Comparison of ENCODE assay signal across 35 cellular contexts in the genomic region with DNA sequence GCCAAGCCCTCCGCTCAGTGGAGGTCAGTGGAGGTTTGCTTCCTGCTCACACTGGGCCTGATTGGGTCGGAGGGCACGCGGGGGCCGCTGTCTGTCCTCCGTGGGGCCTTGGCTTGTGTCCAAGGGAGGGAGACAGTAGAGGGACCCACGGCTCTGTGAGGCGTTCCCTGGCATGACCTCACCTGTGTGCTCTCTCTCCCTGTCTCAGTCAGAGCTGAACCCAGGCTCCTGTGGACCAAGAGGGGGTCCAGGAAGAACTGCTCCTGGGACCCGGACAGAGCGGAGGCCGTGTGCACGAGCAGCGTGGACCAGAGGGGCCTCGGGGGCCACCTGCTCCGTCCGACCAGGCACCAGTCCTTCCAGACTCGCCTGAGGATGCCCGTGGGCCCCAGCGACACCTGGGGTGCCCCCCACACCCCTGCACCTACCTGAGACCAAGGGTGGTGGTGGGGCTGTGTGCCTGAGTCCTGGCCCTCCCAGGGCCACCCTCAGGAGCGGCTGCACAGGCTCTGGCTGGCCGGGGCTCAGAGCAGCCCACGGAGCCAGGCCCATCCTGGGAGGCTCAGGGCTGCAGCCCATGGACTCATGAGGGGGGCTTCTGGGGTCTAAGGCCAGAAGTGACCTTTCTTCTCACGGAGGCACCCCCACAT. TPM values are rescaled to one million over a fixed set of nuclear protein-coding genes. Genes with fewer than 3 reads are reported as not detected.
"Had no signal": no experiment of that assay in that cellular context is flagged by ENCODE, and none has a peak within 500 bp of the region (broad histone marks: within the 10 kb centered on the region; RNA-seq: fewer than 3 reads in every experiment).

No MANE protein-coding gene starts in this region.

- H3K27ac Mint-ChIP-seq: activated B cell treated with CpG ODN at 0.5 μM for 24 hours; activated CD4-positive, alpha-beta memory T cell treated with anti-CD3 and anti-CD28 coated beads for 36 hours; activated naive CD4-positive, alpha-beta T cell treated with anti-CD3 and anti-CD28 coated beads for 36 hours; activated T-helper 1 cell treated with anti-CD3 and anti-CD28 coated beads, Interleukin-12 subunit alpha, Interleukin-12 subunit beta, Interleukin-2, Interleukin-4 antibody, amounts not matched to agents 30 ng/mL and 10 ng/mL and 1 ng/mL, durations not matched to agents 14 hours and 24 hours and 36 hours; T-cell had no signal

- H3K4me3 Mint-ChIP-seq: activated B cell treated with CpG ODN at 0.5 μM for 24 hours; activated CD4-positive, alpha-beta memory T cell treated with anti-CD3 and anti-CD28 coated beads for 36 hours; activated naive CD4-positive, alpha-beta T cell treated with anti-CD3 and anti-CD28 coated beads for 36 hours; activated T-cell treated with anti-CD3 and anti-CD28 coated beads, Interleukin-2, amount 50 U/mL, for 4 hours; activated T-helper 1 cell treated with anti-CD3 and anti-CD28 coated beads, Interleukin-12 subunit alpha, Interleukin-12 subunit beta, Interleukin-2, Interleukin-4 antibody, amounts not matched to agents 30 ng/mL and 10 ng/mL and 1 ng/mL, durations not matched to agents 14 hours and 24 hours and 36 hours; central memory CD8-positive, alpha-beta T cell; T-cell had no signal

- H3K4me3 ChIP-seq: cardiac muscle cell had no signal

- H3K9me3 Mint-ChIP-seq: activated B cell treated with CpG ODN at 0.5 μM for 24 hours; central memory CD8-positive, alpha-beta T cell had no signal

- ATAC-seq: activated naive CD4-positive, alpha-beta T cell treated with anti-CD3 and anti-CD28 coated beads, Interleukin-2, amount 50 U/mL, for 72 hours; activated T-cell treated with anti-CD3 and anti-CD28 coated beads, Interleukin-2, amount 50 U/mL, for 4 hours; Panc1; SK-N-SH treated with all-trans-retinoic acid at 6 μM for 48 hours; T-cell had no signal

- DNase-seq: activated B cell treated with CpG ODN at 0.5 μM for 24 hours; activated CD4-positive, alpha-beta memory T cell treated with anti-CD3 and anti-CD28 coated beads for 36 hours; activated CD4-positive, alpha-beta T cell treated with anti-CD3 and anti-CD28 coated beads for 4 hours; activated CD4-positive, alpha-beta T cell treated with anti-CD3 and anti-CD28 coated beads, Interleukin-2, amount 50 U/mL, for 1 hour; activated CD4-positive, CD25-positive, alpha-beta regulatory T cell treated with anti-CD3 and anti-CD28 coated beads, Interleukin-2, amount 50 U/mL, for 72 hours; activated CD8-positive, alpha-beta memory T cell treated with anti-CD3 and anti-CD28 coated beads, Interleukin-2, amount 50 U/mL, for 4 hours; activated gamma-delta T cell treated with Interleukin-2 at 50 U/mL for 16 hours; activated naive CD4-positive, alpha-beta T cell treated with anti-CD3 and anti-CD28 coated beads for 36 hours; activated T-cell treated with anti-CD3 and anti-CD28 coated beads for 4 hours; activated T-cell treated with anti-CD3 and anti-CD28 coated beads, Interleukin-2, amount 50 U/mL, for 4 hours; aorta; brain microvascular endothelial cell; Karpas-422; KBM-7; NCI-H1105; NCI-H1417 treated with DMSO at 0.1 percent for 48 hours; NCI-H187 treated with DMSO at 0.1 percent for 48 hours; NCI-H2081; NCI-H226; NCI-H446 treated with DMSO at 0.1 percent for 48 hours; NCI-H524 treated with DMSO at 0.1 percent for 48 hours; RPMI8226; SHP77 treated with DMSO at 0.1 percent for 48 hours; T-cell; T-helper 2 cell; T-helper 9 cell had no signal

- H3K36me3 ChIP-seq: brain microvascular endothelial cell, cardiac muscle cell had no signal

- H3K27me3 Mint-ChIP-seq: T-cell had no signal

- H3K4me1 Mint-ChIP-seq: central memory CD8-positive, alpha-beta T cell had no signal

- H3K27ac ChIP-seq: brain microvascular endothelial cell, cardiac muscle cell, VCaP had no signal

RNA-seq across cellular contexts. Expression of a gene that starts 13.3 kb away (rescaled TPM):
- total RNA-seq: activated CD4-positive, alpha-beta memory T cell treated with anti-CD3 and anti-CD28 coated beads for 36 hours; activated naive CD4-positive, alpha-beta T cell treated with anti-CD3 and anti-CD28 coated beads for 36 hours; activated naive CD4-positive, alpha-beta T cell treated with anti-CD3 and anti-CD28 coated beads, Interleukin-2, amount 50 U/mL, for 72 hours; activated T-cell treated with anti-CD3 and anti-CD28 coated beads, Interleukin-2, amount 50 U/mL, for 4 hours; cardiac muscle cell; MCF 10A; SK-MEL-5 had no signal
- polyA plus RNA-seq: aorta had no signal

RNA-seq across cellular contexts. Expression of a gene that starts 46.0 kb away (rescaled TPM):
- total RNA-seq: cardiac muscle cell, MCF 10A, SK-MEL-5 had no signal

RNA-seq across cellular contexts. Expression of a gene that starts 53.5 kb away (rescaled TPM):
- total RNA-seq: cardiac muscle cell, MCF 10A, SK-MEL-5 had no signal
- polyA plus RNA-seq: cardiac muscle cell had no signal
